ENCODE assay signal across 7 cellular contexts in genomic region chr3:131285456-131285855, GRCh38.
"Had no signal": no experiment of that assay in that cellular context is flagged by ENCODE, and none has a peak within 500 bp of the region (broad histone marks: within the 10 kb centered on the region; RNA-seq: fewer than 3 reads in every experiment).

No MANE protein-coding gene starts in this region.

- H3K9me3 ChIP-seq: HAP-1 had no signal

- H3K27ac ChIP-seq: GM23248, HL-60 had no signal

- H3K4me1 ChIP-seq: HAP-1 had no signal

- H3K4me3 Mint-ChIP-seq: HFFc6 had no signal

- H3K9me3 Mint-ChIP-seq: HFFc6 had no signal

- H3K4me3 ChIP-seq: GM23248, HAP-1, K562 had no signal

- FAIRE-seq: K562 had no signal

- H2AFZ ChIP-seq: GM23248 had no signal

- H3K27ac Mint-ChIP-seq: HFFc6 had no signal

- H3K36me3 ChIP-seq: HAP-1 had no signal

- DNase-seq: GM23248, GOT3, HFFc6, IMR-90 had no signal

- H3K9ac ChIP-seq: GM23248 had no signal
